ENCODE assay signal across 31 cellular contexts in genomic region chr2:166565501-166565900, GRCh38.
A peak's percentile ranks its signal among the peaks of the same experiment; 100 is the strongest.
DNase-seq lines count a peak whose midpoint lies in the region; ATAC-seq, FAIRE-seq and TF ChIP-seq lines count a peak whose summit lies in the region.
"Had no signal": no experiment of that assay in that cellular context is flagged by ENCODE, and none has a peak within 500 bp of the region (broad histone marks: within the 10 kb centered on the region; RNA-seq: fewer than 3 reads in every experiment).

No MANE protein-coding gene starts in this region.

- H3K27ac ChIP-seq in PC-3 (ENCODE audit: low read length) = peak overlapping the region; percentile 19; the same call in 1 of the 2 replicates
- H3K27ac ChIP-seq in thyroid gland = no peak overlapping the region
- H3K27ac ChIP-seq: 22Rv1; A549; BLaER1; BLaER1 treated with 17β-estradiol and CSF1 and Interleukin-3, amounts not matched to agents 10 nM and 100 nM; C4-2B had no signal

- peak; percentile 94 for ATAC-seq in PC-3
- ATAC-seq: A549; CD8-positive, alpha-beta T cell had no signal

- no peaks in the 10 kb centered on the region for H3K36me3 ChIP-seq in PC-3 (ENCODE audit: low read depth, low read length)
- H3K36me3 ChIP-seq in thyroid gland = no peaks in the 10 kb centered on the region
- H3K36me3 ChIP-seq: BE2C; BLaER1; BLaER1 treated with 17β-estradiol and CSF1 and Interleukin-3, amounts not matched to agents 10 nM and 100 nM had no signal

- H3K4me3 ChIP-seq in PC-3 (ENCODE audit: low read length) (no peak overlapping the region), thyroid gland (replicated peaks in 1 of 3) (no peak overlapping the region)
- H3K4me3 ChIP-seq: A549; BLaER1; BLaER1 treated with 17β-estradiol and CSF1 and Interleukin-3, amounts not matched to agents 10 nM and 100 nM had no signal

- CTCF ChIA-PET in PC-3 (lab: Charles Lee) = no interaction called here
- CTCF ChIA-PET in HEK293T (lab: Yijun Ruan, JAX) = no interaction called here

- H3K9ac ChIP-seq in PC-3 (ENCODE audit: low read length) = no peak overlapping the region
- H3K9ac ChIP-seq: BLaER1; BLaER1 treated with 17β-estradiol and CSF1 and Interleukin-3, amounts not matched to agents 10 nM and 100 nM had no signal

- H3K9me3 ChIP-seq in PC-3 (ENCODE audit: low read length) = no peaks in the 10 kb centered on the region
- H3K9me3 ChIP-seq in thyroid gland = no peaks in the 10 kb centered on the region
- H3K9me3 ChIP-seq: A549; BE2C; BLaER1; BLaER1 treated with 17β-estradiol and CSF1 and Interleukin-3, amounts not matched to agents 10 nM and 100 nM; Caco-2 had no signal

- DNase-seq in HTR-8/SVneo (ENCODE audit: insufficient read length, low spot score) = no peak
- DNase-seq in PC-3 = peak; percentile 46
- DNase-seq in HEK293T (ENCODE audit: extremely low spot score) = no peak
- no peak for DNase-seq in thyroid gland
- DNase-seq: 8988T; ACHN; AML-193; BE2C; C1 segment of cervical spinal cord; Caco-2; Calu3; CD4-positive, alpha-beta memory T cell; CD4-positive, alpha-beta T cell; CD4-positive, CD25-positive, alpha-beta regulatory T cell; CD8-positive, alpha-beta memory T cell; CD8-positive, alpha-beta T cell; COR-L47; DMS 273 treated with DMSO at 0.1 percent for 48 hours; DMS153; DMS53; DMS79; DMS79 treated with DMSO at 0.1 percent for 48 hours; DND-41; EL had no signal

- H3K27me3 ChIP-seq in PC-3 (ENCODE audit: low read length) (no peaks in the 10 kb centered on the region), thyroid gland (no peaks in the 10 kb centered on the region)
- H3K27me3 ChIP-seq: BE2C; BLaER1; BLaER1 treated with 17β-estradiol and CSF1 and Interleukin-3, amounts not matched to agents 10 nM and 100 nM had no signal

- POLR2A ChIA-PET in PC-3 (lab: Charles Lee; ENCODE audit: unreplicated experiment) = no interaction called here
- POLR2A ChIA-PET in HEK293T (lab: Yijun Ruan, JAX) = no interaction called here

- no peak overlapping the region for H2AFZ ChIP-seq in PC-3 (ENCODE audit: low read length)

- intact Hi-C loops in PC-3 (cut with micrococcal nuclease) = no loop called here
- intact Hi-C loops in thyroid gland (cut with DNase I) = no loop called here

- FAIRE-seq in HTR-8/SVneo (lab: Jason Lieb, UNC) = peak; percentile 9
- FAIRE-seq: A204.1, A549, D721Med had no signal

- 93 to 96% methylated on average over 3 of the region's 3 CpGs for WGBS in thyroid gland, 2 donors

- H4K20me1 ChIP-seq in PC-3 (ENCODE audit: low read length) = no peaks in the 10 kb centered on the region
- H4K20me1 ChIP-seq: BLaER1; BLaER1 treated with 17β-estradiol and CSF1 and Interleukin-3, amounts not matched to agents 10 nM and 100 nM had no signal

- TF ChIP-seq CTCF in PC-3 (conservative IDR thresholded peaks at IDR 0.05; ENCODE audit: low read depth, low read length) = no peak
- no peak for TF ChIP-seq CTCF in thyroid gland (IDR thresholded peaks at IDR 0.05)

- no peaks in the 10 kb centered on the region for H3K9me2 ChIP-seq in PC-3 (replicated peaks; ENCODE audit: low read length)

- no peaks in the 10 kb centered on the region for H3F3A ChIP-seq in PC-3 (ENCODE audit: low read length, unreplicated experiment)

- H3K79me2 ChIP-seq in PC-3 (ENCODE audit: low read length) = no peaks in the 10 kb centered on the region

- BruUV-seq in PC-3 (replicated peaks; lab: Mats Ljungman, UMichigan) = no TSS peak

- no peak for TF ChIP-seq POLR2A in thyroid gland (IDR thresholded peaks at IDR 0.05)

- no peak overlapping the region for H3K4me2 ChIP-seq in PC-3 (ENCODE audit: low read length)
- H3K4me2 ChIP-seq: A549; BLaER1; BLaER1 treated with 17β-estradiol and CSF1 and Interleukin-3, amounts not matched to agents 10 nM and 100 nM had no signal

- no peaks in the 10 kb centered on the region for H3K4me1 ChIP-seq in PC-3 (ENCODE audit: insufficient read depth, low read length)
- H3K4me1 ChIP-seq in thyroid gland = no peaks in the 10 kb centered on the region
- H3K4me1 ChIP-seq: A549, BE2C, Caco-2 had no signal

TF ChIP-seq in HEK293T, 16 proteins besides CTCF, POLR2A, EP300 and RAD21:
- TF ChIP-seq FOXK2 (IDR thresholded peaks at IDR 0.05) (no peak), FOXA1 (IDR thresholded peaks at IDR 0.05) (no peak), NFRKB (IDR thresholded peaks at IDR 0.05) (no peak), L3MBTL2 (conservative IDR thresholded peaks at IDR 0.05) (no peak), FOXM1 (IDR thresholded peaks at IDR 0.05; ENCODE audit: borderline replicate concordance) (no peak), ELF4 (IDR thresholded peaks at IDR 0.05) (no peak), SP1 (IDR thresholded peaks at IDR 0.05) (no peak), LEF1 (IDR thresholded peaks at IDR 0.05; ENCODE audit: borderline replicate concordance) (no peak), TARDBP (IDR thresholded peaks at IDR 0.05) (no peak)
